Comparison of ENCODE assay signal across 1 cellular context in genomic region chr16:48164907-48165715, GRCh38.
A peak's percentile ranks its signal among the peaks of the same experiment; 100 is the strongest.
TF ChIP-seq lines count a peak whose summit lies in the region.

No MANE protein-coding gene starts in this region.

TF ChIP-seq in HepG2, 621 proteins besides CTCF, POLR2A, EP300 and RAD21 (continued from another document and continues in another):
- TF ChIP-seq NR2F6 (IDR thresholded peaks at IDR 0.05) (no peak), NR2F6 (CRISPR knock-in tag; IDR thresholded peaks at IDR 0.05) (peak; percentile 55), ZNF224 (CRISPR knock-in tag; IDR thresholded peaks at IDR 0.05) (no peak), SNRNP70 (IDR thresholded peaks at IDR 0.05; ENCODE audit: low read depth, low read length) (no peak), SMARCE1 (IDR thresholded peaks at IDR 0.05; ENCODE audit: borderline replicate concordance) (no peak), ZNF292 (CRISPR knock-in tag; IDR thresholded peaks at IDR 0.05; ENCODE audit: borderline replicate concordance, low read depth) (peak; percentile 71; the same call in 1 of the 2 replicates), HBP1 (CRISPR knock-in tag; IDR thresholded peaks at IDR 0.05; ENCODE audit: low read depth) (0 out of 2 replicates have a peak, but pooled peaks have one; percentile 29), HNRNPLL (IDR thresholded peaks at IDR 0.05; ENCODE audit: low read depth, low read length, poor library complexity, severe bottlenecking) (no peak), SOX5 (CRISPR knock-in tag; IDR thresholded peaks at IDR 0.05; ENCODE audit: borderline replicate concordance) (peak; percentile 68; the same call in 1 of the 2 replicates), ZNF564 (CRISPR knock-in tag; IDR thresholded peaks at IDR 0.05) (0 out of 2 replicates have a peak, but pooled peaks have one; percentile 53), ZSCAN20 (CRISPR knock-in tag; IDR thresholded peaks at IDR 0.05; ENCODE audit: borderline replicate concordance) (no peak), ZNF782 (CRISPR knock-in tag; IDR thresholded peaks at IDR 0.05; ENCODE audit: borderline replicate concordance) (no peak), CBFB (CRISPR knock-in tag; IDR thresholded peaks at IDR 0.05) (0 out of 2 replicates have a peak, but pooled peaks have one; percentile 39), ZSCAN30 (CRISPR knock-in tag; IDR thresholded peaks at IDR 0.05) (peak; percentile 56; the same call in 1 of the 2 replicates), ZNF225 (CRISPR knock-in tag; IDR thresholded peaks at IDR 0.05) (peak; percentile 74; the same call in 1 of the 2 replicates), ZFP62 (CRISPR knock-in tag; IDR thresholded peaks at IDR 0.05) (no peak), RELA (CRISPR knock-in tag; IDR thresholded peaks at IDR 0.05) (0 out of 2 replicates have a peak, but pooled peaks have one; percentile 23), FOXP1 (IDR thresholded peaks at IDR 0.05) (0 out of 2 replicates have a peak, but pooled peaks have one; percentile 64), FOXP1 (CRISPR knock-in tag; IDR thresholded peaks at IDR 0.05) (peak; percentile 93), ARNT2 (CRISPR knock-in tag; IDR thresholded peaks at IDR 0.05; ENCODE audit: low read depth) (peak; percentile 44; the same call in 1 of the 2 replicates), KMT2B (CRISPR knock-in tag; IDR thresholded peaks at IDR 0.05) (peak; percentile 41), TOPORS (CRISPR knock-in tag; IDR thresholded peaks at IDR 0.05) (0 out of 2 replicates have a peak, but pooled peaks have one; percentile 44), NCOA2 (CRISPR knock-in tag; IDR thresholded peaks at IDR 0.05) (peak; percentile 83), ZBTB26 (CRISPR knock-in tag; IDR thresholded peaks at IDR 0.05; ENCODE audit: borderline replicate concordance) (peak; percentile 68; the same call in 1 of the 2 replicates), WIZ (CRISPR knock-in tag; IDR thresholded peaks at IDR 0.05) (no peak), ZNF878 (CRISPR knock-in tag; IDR thresholded peaks at IDR 0.05) (peak; percentile 92; the same call in 1 of the 2 replicates), ZNF329 (CRISPR knock-in tag; IDR thresholded peaks at IDR 0.05; ENCODE audit: low read depth) (no peak), NFKBIZ (CRISPR knock-in tag; IDR thresholded peaks at IDR 0.05) (0 out of 2 replicates have a peak, but pooled peaks have one; percentile 69), AKAP8 (CRISPR knock-in tag; IDR thresholded peaks at IDR 0.05) (0 out of 2 replicates have a peak, but pooled peaks have one; percentile 39), MED1 (CRISPR knock-in tag; IDR thresholded peaks at IDR 0.05) (peak; percentile 83), THRA (CRISPR knock-in tag; IDR thresholded peaks at IDR 0.05; ENCODE audit: borderline replicate concordance) (peak; percentile 30; the same call in 1 of the 2 replicates), KAT7 (CRISPR knock-in tag; IDR thresholded peaks at IDR 0.05; ENCODE audit: borderline replicate concordance) (peak; percentile 98; the same call in 1 of the 2 replicates), THYN1 (CRISPR knock-in tag; IDR thresholded peaks at IDR 0.05; ENCODE audit: borderline replicate concordance, low read depth) (peak; percentile 67; the same call in 1 of the 2 replicates), ZNF615 (CRISPR knock-in tag; IDR thresholded peaks at IDR 0.05; ENCODE audit: borderline replicate concordance) (no peak; the same call in 1 of the 2 replicates), BORCS8-MEF2B (CRISPR knock-in tag; IDR thresholded peaks at IDR 0.05) (0 out of 2 replicates have a peak, but pooled peaks have one; percentile 41), ZNF441 (CRISPR knock-in tag; IDR thresholded peaks at IDR 0.05; ENCODE audit: borderline replicate concordance) (peak; percentile 6; the same call in 1 of the 2 replicates), ZNF251 (CRISPR knock-in tag; IDR thresholded peaks at IDR 0.05) (no peak), JARID2 (CRISPR knock-in tag; IDR thresholded peaks at IDR 0.05; ENCODE audit: insufficient replicate concordance) (peak; percentile 36), NONO (IDR thresholded peaks at IDR 0.05) (no peak), NONO (CRISPR knock-in tag; conservative IDR thresholded peaks at IDR 0.05) (peak; percentile 61; the same call in 1 of the 2 replicates), SIN3A (IDR thresholded peaks at IDR 0.05; ENCODE audit: borderline replicate concordance, low read depth, low read length) (no peak; the same call in 1 of the 2 replicates), ARNTL (CRISPR knock-in tag; IDR thresholded peaks at IDR 0.05) (0 out of 2 replicates have a peak, but pooled peaks have one; percentile 16), HMG20B (CRISPR knock-in tag; conservative IDR thresholded peaks at IDR 0.05) (peak; percentile 91), TCF12 (IDR thresholded peaks at IDR 0.05) (no peak), TCF12 (CRISPR knock-in tag; IDR thresholded peaks at IDR 0.05) (0 out of 2 replicates have a peak, but pooled peaks have one; percentile 6), ZNF121 (CRISPR knock-in tag; IDR thresholded peaks at IDR 0.05) (peak; percentile 94), MYC (CRISPR knock-in tag; IDR thresholded peaks at IDR 0.05; ENCODE audit: borderline replicate concordance) (peak; percentile 35; the same call in 1 of the 2 replicates)
- TF ChIP-seq, protein P1, sequence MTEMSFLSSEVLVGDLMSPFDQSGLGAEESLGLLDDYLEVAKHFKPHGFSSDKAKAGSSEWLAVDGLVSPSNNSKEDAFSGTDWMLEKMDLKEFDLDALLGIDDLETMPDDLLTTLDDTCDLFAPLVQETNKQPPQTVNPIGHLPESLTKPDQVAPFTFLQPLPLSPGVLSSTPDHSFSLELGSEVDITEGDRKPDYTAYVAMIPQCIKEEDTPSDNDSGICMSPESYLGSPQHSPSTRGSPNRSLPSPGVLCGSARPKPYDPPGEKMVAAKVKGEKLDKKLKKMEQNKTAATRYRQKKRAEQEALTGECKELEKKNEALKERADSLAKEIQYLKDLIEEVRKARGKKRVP (CRISPR knock-in tag; IDR thresholded peaks at IDR 0.05) = peak; percentile 92 to 99
- TF ChIP-seq, protein P2, sequence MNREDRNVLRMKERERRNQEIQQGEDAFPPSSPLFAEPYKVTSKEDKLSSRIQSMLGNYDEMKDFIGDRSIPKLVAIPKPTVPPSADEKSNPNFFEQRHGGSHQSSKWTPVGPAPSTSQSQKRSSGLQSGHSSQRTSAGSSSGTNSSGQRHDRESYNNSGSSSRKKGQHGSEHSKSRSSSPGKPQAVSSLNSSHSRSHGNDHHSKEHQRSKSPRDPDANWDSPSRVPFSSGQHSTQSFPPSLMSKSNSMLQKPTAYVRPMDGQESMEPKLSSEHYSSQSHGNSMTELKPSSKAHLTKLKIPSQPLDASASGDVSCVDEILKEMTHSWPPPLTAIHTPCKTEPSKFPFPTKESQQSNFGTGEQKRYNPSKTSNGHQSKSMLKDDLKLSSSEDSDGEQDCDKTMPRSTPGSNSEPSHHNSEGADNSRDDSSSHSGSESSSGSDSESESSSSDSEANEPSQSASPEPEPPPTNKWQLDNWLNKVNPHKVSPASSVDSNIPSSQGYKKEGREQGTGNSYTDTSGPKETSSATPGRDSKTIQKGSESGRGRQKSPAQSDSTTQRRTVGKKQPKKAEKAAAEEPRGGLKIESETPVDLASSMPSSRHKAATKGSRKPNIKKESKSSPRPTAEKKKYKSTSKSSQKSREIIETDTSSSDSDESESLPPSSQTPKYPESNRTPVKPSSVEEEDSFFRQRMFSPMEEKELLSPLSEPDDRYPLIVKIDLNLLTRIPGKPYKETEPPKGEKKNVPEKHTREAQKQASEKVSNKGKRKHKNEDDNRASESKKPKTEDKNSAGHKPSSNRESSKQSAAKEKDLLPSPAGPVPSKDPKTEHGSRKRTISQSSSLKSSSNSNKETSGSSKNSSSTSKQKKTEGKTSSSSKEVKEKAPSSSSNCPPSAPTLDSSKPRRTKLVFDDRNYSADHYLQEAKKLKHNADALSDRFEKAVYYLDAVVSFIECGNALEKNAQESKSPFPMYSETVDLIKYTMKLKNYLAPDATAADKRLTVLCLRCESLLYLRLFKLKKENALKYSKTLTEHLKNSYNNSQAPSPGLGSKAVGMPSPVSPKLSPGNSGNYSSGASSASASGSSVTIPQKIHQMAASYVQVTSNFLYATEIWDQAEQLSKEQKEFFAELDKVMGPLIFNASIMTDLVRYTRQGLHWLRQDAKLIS (CRISPR knock-in tag; IDR thresholded peaks at IDR 0.05) = peak; percentile 35; the same call in 1 of the 2 replicates
- TF ChIP-seq, protein P3, sequence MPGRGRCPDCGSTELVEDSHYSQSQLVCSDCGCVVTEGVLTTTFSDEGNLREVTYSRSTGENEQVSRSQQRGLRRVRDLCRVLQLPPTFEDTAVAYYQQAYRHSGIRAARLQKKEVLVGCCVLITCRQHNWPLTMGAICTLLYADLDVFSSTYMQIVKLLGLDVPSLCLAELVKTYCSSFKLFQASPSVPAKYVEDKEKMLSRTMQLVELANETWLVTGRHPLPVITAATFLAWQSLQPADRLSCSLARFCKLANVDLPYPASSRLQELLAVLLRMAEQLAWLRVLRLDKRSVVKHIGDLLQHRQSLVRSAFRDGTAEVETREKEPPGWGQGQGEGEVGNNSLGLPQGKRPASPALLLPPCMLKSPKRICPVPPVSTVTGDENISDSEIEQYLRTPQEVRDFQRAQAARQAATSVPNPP (CRISPR knock-in tag; IDR thresholded peaks at IDR 0.05) = peak; percentile 71; the same call in 1 of the 2 replicates
- TF ChIP-seq, protein P4, sequence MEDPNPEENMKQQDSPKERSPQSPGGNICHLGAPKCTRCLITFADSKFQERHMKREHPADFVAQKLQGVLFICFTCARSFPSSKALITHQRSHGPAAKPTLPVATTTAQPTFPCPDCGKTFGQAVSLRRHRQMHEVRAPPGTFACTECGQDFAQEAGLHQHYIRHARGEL (CRISPR knock-in tag; IDR thresholded peaks at IDR 0.05) = no peak
- TF ChIP-seq, protein P5, sequence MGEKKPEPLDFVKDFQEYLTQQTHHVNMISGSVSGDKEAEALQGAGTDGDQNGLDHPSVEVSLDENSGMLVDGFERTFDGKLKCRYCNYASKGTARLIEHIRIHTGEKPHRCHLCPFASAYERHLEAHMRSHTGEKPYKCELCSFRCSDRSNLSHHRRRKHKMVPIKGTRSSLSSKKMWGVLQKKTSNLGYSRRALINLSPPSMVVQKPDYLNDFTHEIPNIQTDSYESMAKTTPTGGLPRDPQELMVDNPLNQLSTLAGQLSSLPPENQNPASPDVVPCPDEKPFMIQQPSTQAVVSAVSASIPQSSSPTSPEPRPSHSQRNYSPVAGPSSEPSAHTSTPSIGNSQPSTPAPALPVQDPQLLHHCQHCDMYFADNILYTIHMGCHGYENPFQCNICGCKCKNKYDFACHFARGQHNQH (CRISPR knock-in tag; IDR thresholded peaks at IDR 0.05) = peak; percentile 68
- TF ChIP-seq, protein P6, sequence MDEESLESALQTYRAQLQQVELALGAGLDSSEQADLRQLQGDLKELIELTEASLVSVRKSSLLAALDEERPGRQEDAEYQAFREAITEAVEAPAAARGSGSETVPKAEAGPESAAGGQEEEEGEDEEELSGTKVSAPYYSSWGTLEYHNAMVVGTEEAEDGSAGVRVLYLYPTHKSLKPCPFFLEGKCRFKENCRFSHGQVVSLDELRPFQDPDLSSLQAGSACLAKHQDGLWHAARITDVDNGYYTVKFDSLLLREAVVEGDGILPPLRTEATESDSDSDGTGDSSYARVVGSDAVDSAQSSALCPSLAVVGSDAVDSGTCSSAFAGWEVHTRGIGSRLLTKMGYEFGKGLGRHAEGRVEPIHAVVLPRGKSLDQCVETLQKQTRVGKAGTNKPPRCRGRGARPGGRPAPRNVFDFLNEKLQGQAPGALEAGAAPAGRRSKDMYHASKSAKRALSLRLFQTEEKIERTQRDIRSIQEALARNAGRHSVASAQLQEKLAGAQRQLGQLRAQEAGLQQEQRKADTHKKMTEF (CRISPR knock-in tag; IDR thresholded peaks at IDR 0.05) = peak; percentile 76; the same call in 1 of the 2 replicates
